ENCODE assay signal across 9 cellular contexts in genomic region chr4:6910960-6911874, GRCh38. TPM values are rescaled to one million over a fixed set of nuclear protein-coding genes. Genes with fewer than 3 reads are reported as not detected.
A peak's percentile ranks its signal among the peaks of the same experiment; 100 is the strongest.
DNase-seq lines count a peak whose midpoint lies in the region; ATAC-seq and TF ChIP-seq lines count a peak whose summit lies in the region.
"Had no signal": no experiment of that assay in that cellular context is flagged by ENCODE, and none has a peak within 500 bp of the region (broad histone marks: within the 10 kb centered on the region; RNA-seq: fewer than 3 reads in every experiment).

No MANE protein-coding gene starts in this region.

- CTCF ChIA-PET in Caco-2 (lab: Charles Lee): interaction anchor here (0.5 to 1.7 kb wide), 5 partner anchors 9 to 160 kb away, joined by 3 to 4 read pairs (median 3); no protein-coding TSS in a partner anchor

- H3F3A ChIP-seq in OCI-LY1 (ENCODE audit: insufficient read depth, low read length): no peaks in the 10 kb centered on the region

- H3K4me1 ChIP-seq in Caco-2: peaks cover 20% of the 10 kb centered on the region
- H3K4me1 ChIP-seq in OCI-LY1 (ENCODE audit: insufficient read depth, low read length, severe bottlenecking): peaks cover 52% of the 10 kb centered on the region
- H3K4me1 ChIP-seq in parathyroid adenoma: peaks cover 8% of the 10 kb centered on the region

- H3K36me3 Mint-ChIP-seq in Caco-2 (ENCODE audit: insufficient read depth, unreplicated experiment): peaks cover 18% of the 10 kb centered on the region

- POLR2A ChIA-PET in Caco-2 (lab: Charles Lee): interaction anchor here (1.1 kb wide), 1 partner anchor 43 kb away, joined by 3 read pairs; no protein-coding TSS in a partner anchor

- peak overlapping the region; percentile 89 for H3K27ac Mint-ChIP-seq in Caco-2 (ENCODE audit: unreplicated experiment)

- no peaks in the 10 kb centered on the region for H4K20me1 ChIP-seq in OCI-LY1 (ENCODE audit: insufficient read depth, low read length)

- DNase-seq in Caco-2 (no peak), erythroblast (lab: John Stamatoyannopoulos, UW) (no peak), NCI-H2107 treated with DMSO at 0.1 percent for 48 hours (lab: John Stamatoyannopoulos, UW; ENCODE audit: unreplicated experiment) (no peak), CD1c-positive myeloid dendritic cell (ENCODE audit: extremely low spot score) (no peak), NCI-H2029 treated with DMSO at 0.1 percent for 48 hours (lab: John Stamatoyannopoulos, UW) (no peak)
- DNase-seq: NCI-H345 had no signal

- peaks cover 28% of the 10 kb centered on the region for H3K4me1 Mint-ChIP-seq in Caco-2 (ENCODE audit: low read depth, unreplicated experiment)

- BruUV-seq in Caco-2 (replicated peaks; lab: Mats Ljungman, UMichigan): TSS peak; percentile 31

- H3K36me3 ChIP-seq in Caco-2 (ENCODE audit: control insufficient read depth, insufficient read depth, low read length): no peaks in the 10 kb centered on the region; the same call in 1 of the 2 replicates
- no peaks in the 10 kb centered on the region for H3K36me3 ChIP-seq in OCI-LY1 (ENCODE audit: insufficient read depth, low read length)
- H3K36me3 ChIP-seq in parathyroid adenoma (ENCODE audit: control insufficient read depth, insufficient read depth, low read length): no peaks in the 10 kb centered on the region

- TF ChIP-seq CTCF in Caco-2 (IDR thresholded peaks at IDR 0.05; ENCODE audit: insufficient read depth in 1 of 2, low read depth in 1 of 2, low read length in 1 of 2, severe bottlenecking in 1 of 2, unreplicated experiment in 1 of 2): no peak
- no peak for TF ChIP-seq CTCF in OCI-LY1 (IDR thresholded peaks at IDR 0.05; ENCODE audit: low read length)
- TF ChIP-seq CTCF in parathyroid adenoma (IDR thresholded peaks at IDR 0.05): no peak

- H3K79me2 ChIP-seq in OCI-LY1 (ENCODE audit: insufficient read depth, low read length) (no peaks in the 10 kb centered on the region), parathyroid adenoma (peaks cover 5% of the 10 kb centered on the region)

- H3K27me3 ChIP-seq in Caco-2 (replicated peaks; ENCODE audit: control insufficient read depth, insufficient read depth, low read length) (no peaks in the 10 kb centered on the region), OCI-LY1 (ENCODE audit: insufficient read depth, low read length) (no peaks in the 10 kb centered on the region), parathyroid adenoma (ENCODE audit: control insufficient read depth, insufficient read depth, low read length) (no peaks in the 10 kb centered on the region)

- ATAC-seq in esophagus mucosa: no peak

- H3K27ac ChIP-seq in OCI-LY1 (ENCODE audit: low read depth, low read length, poor library complexity, severe bottlenecking): peak overlapping the region; percentile 79
- no peak overlapping the region for H3K27ac ChIP-seq in parathyroid adenoma

- H3K27me3 Mint-ChIP-seq in Caco-2 (ENCODE audit: insufficient read depth, unreplicated experiment): no peaks in the 10 kb centered on the region

- H3K4me3 ChIP-seq in Caco-2 (ENCODE audit: low read depth, low read length): peak overlapping the region; percentile 83
- H3K4me3 ChIP-seq in OCI-LY1 (ENCODE audit: low read depth, low read length, poor library complexity, severe bottlenecking): peak overlapping the region; percentile 71
- peak overlapping the region; percentile 61 for H3K4me3 ChIP-seq in parathyroid adenoma (ENCODE audit: low read depth, low read length)

- no peak overlapping the region for H2AFZ ChIP-seq in OCI-LY1 (ENCODE audit: low read length)
- no peak overlapping the region for H2AFZ ChIP-seq in parathyroid adenoma

- H3K9me2 ChIP-seq in OCI-LY1 (ENCODE audit: low read depth, low read length): no peaks in the 10 kb centered on the region

- intact Hi-C loops in Caco-2 (cut with micrococcal nuclease; ENCODE audit: unreplicated experiment): loop anchor here (2.0 kb wide), 1 partner anchor 76 kb away; no protein-coding TSS in a partner anchor

- H3K4me3 Mint-ChIP-seq in Caco-2 (ENCODE audit: unreplicated experiment): peak overlapping the region; percentile 94

- TF ChIP-seq POLR2A in erythroblast (IDR thresholded peaks at IDR 0.05; ENCODE audit: low read length): peak; percentile 73

- H3K9me3 ChIP-seq in Caco-2 (no peaks in the 10 kb centered on the region), OCI-LY1 (ENCODE audit: low read length) (no peaks in the 10 kb centered on the region), parathyroid adenoma (ENCODE audit: control insufficient read depth, low read length) (no peaks in the 10 kb centered on the region)

- H3K4me2 ChIP-seq in OCI-LY1 (ENCODE audit: low read length): peak overlapping the region; percentile 96
- peak overlapping the region; percentile 79 for H3K4me2 ChIP-seq in parathyroid adenoma (ENCODE audit: low read length)

- no peaks in the 10 kb centered on the region for H3K9me3 Mint-ChIP-seq in Caco-2 (ENCODE audit: unreplicated experiment)

- H3K9ac ChIP-seq in OCI-LY1 (ENCODE audit: low read length) (peak overlapping the region; percentile 87), parathyroid adenoma (no peak overlapping the region)

RNA-seq across cellular contexts. Expression of gene TBC1D14, which starts 1.6 kb away (rescaled TPM):
- total RNA-seq in Caco-2 (2022) (54.0 and 57.6 TPM in 2 replicates), esophagus mucosa (48.1 TPM)
